ENCODE assay signal across 7 cellular contexts in genomic region chr15:99106417-99107220, GRCh38.
DNase-seq lines count a peak whose midpoint lies in the region; ATAC-seq lines count a peak whose summit lies in the region.

No MANE protein-coding gene starts in this region.

- DNase-seq in amniotic epithelial cell (ENCODE audit: low read depth) (peak; percentile 76), islet precursor cell (peak; percentile 23), DMS53 treated with DMSO at 0.1 percent for 48 hours (lab: John Stamatoyannopoulos, UW; ENCODE audit: unreplicated experiment) (no peak), T-helper 9 cell (no peak)
- DNase-seq in stimulated activated effector memory CD8-positive, alpha-beta T cell treated with anti-CD3 and anti-CD28 coated beads, Interleukin-12 subunit alpha, Interleukin-12 subunit beta, amount 100 ng/mL, for 72 hours (ENCODE audit: low spot score in 2 of 2) = peak in 1 of 2 donors; percentile 5

- H3K9me3 Mint-ChIP-seq in stimulated activated effector memory CD8-positive, alpha-beta T cell treated with anti-CD3 and anti-CD28 coated beads, Interleukin-12 subunit alpha, Interleukin-12 subunit beta, amount 100 ng/mL, for 72 hours = no peaks in the 10 kb centered on the region

- H3K27ac Mint-ChIP-seq in stimulated activated effector memory CD8-positive, alpha-beta T cell treated with anti-CD3 and anti-CD28 coated beads, Interleukin-12 subunit alpha, Interleukin-12 subunit beta, amount 100 ng/mL, for 72 hours = peak overlapping the region; percentile 72

- no peaks in the 10 kb centered on the region for H3K36me3 ChIP-seq in HUES48 (ENCODE audit: control insufficient read depth, insufficient read depth, low read length)

- peaks cover 6% of the 10 kb centered on the region for H3K36me3 Mint-ChIP-seq in stimulated activated effector memory CD8-positive, alpha-beta T cell treated with anti-CD3 and anti-CD28 coated beads, Interleukin-12 subunit alpha, Interleukin-12 subunit beta, amount 100 ng/mL, for 72 hours

- 0 out of 2 replicates have a peak overlapping the region, but pooled peaks have one; percentile 64 for H3K4me3 ChIP-seq in HUES48 (ENCODE audit: low read depth, low read length)

- no peaks in the 10 kb centered on the region for H3K9me3 ChIP-seq in HUES48 (ENCODE audit: control insufficient read depth, insufficient read depth, low read length)

- H3K4me3 Mint-ChIP-seq in stimulated activated effector memory CD8-positive, alpha-beta T cell treated with anti-CD3 and anti-CD28 coated beads, Interleukin-12 subunit alpha, Interleukin-12 subunit beta, amount 100 ng/mL, for 72 hours = peak overlapping the region; percentile 72

- H3K9ac ChIP-seq in HUES48 (ENCODE audit: low read depth, low read length) = no peak overlapping the region

- H3K27ac ChIP-seq in HUES48 (ENCODE audit: low read depth, low read length) = no peak overlapping the region

- H3K4me1 ChIP-seq in HUES48 (ENCODE audit: control insufficient read depth, insufficient read depth, low read length) = no peaks in the 10 kb centered on the region

- ATAC-seq in stimulated activated effector memory CD8-positive, alpha-beta T cell treated with anti-CD3 and anti-CD28 coated beads, Interleukin-12 subunit alpha, Interleukin-12 subunit beta, amount 100 ng/mL, for 72 hours = peak; percentile 51
- no peak for ATAC-seq in HG02798 (IDR thresholded peaks at IDR 0.05; ENCODE audit: poor library complexity, unreplicated experiment)

- H3K27me3 ChIP-seq in HUES48 (ENCODE audit: control insufficient read depth, insufficient read depth, low read length) = peaks cover 48% of the 10 kb centered on the region

- peaks cover 33% of the 10 kb centered on the region for H3K4me1 Mint-ChIP-seq in stimulated activated effector memory CD8-positive, alpha-beta T cell treated with anti-CD3 and anti-CD28 coated beads, Interleukin-12 subunit alpha, Interleukin-12 subunit beta, amount 100 ng/mL, for 72 hours

Comparison
In these comparisons a context has a peak if more than half of its experiments do, and no peak if none do; other contexts are left out.
1. DNase-seq: peak in amniotic epithelial cell (single experiment) and islet precursor cell (single experiment); none in DMS53 treated with DMSO at 0.1 percent for 48 hours (single experiment) and T-helper 9 cell (single experiment).